Comparison of ENCODE assay signal across 1 cellular context in the genomic region with DNA sequence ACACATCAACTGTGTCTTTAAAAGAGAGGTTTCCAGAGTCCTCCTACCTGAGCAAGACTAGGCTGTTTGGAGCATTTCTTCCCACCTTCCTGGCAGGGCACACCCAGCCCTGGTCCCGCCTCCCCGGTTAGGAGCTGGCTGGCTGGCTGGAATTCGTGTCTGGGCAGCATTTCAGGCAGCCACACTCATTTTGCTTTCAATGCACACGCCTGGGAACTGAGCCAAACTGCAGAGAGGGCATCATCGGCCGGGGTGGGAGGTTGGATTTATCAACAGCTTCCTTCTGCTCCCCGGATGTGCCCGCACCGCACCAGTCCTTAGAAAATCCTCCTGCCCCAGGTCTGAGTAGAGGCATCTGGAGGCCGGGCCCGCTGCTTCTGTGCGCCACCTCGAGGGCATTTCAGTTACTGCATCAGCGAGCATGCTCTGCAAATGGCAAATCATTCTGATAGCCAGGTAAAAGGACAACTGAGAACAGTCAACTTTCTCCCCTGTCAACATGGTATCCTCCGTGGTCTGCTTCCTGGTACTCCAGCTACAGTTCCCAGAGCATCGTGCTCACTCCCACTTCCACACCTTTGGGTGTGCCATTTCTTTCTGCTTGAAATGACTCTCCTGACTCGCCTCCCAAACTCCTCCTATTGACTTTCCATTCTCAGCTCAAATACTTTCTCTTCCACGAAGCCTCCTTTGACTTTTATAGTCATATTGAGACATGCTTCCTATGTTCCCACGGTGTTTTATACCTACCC.
A peak's percentile ranks its signal among the peaks of the same experiment; 100 is the strongest.
TF ChIP-seq lines count a peak whose summit lies in the region.

No MANE protein-coding gene starts in this region.

TF ChIP-seq in K562, 482 proteins besides CTCF, POLR2A, EP300 and RAD21 (continued from another document and continues in another):
- TF ChIP-seq, protein P1, sequence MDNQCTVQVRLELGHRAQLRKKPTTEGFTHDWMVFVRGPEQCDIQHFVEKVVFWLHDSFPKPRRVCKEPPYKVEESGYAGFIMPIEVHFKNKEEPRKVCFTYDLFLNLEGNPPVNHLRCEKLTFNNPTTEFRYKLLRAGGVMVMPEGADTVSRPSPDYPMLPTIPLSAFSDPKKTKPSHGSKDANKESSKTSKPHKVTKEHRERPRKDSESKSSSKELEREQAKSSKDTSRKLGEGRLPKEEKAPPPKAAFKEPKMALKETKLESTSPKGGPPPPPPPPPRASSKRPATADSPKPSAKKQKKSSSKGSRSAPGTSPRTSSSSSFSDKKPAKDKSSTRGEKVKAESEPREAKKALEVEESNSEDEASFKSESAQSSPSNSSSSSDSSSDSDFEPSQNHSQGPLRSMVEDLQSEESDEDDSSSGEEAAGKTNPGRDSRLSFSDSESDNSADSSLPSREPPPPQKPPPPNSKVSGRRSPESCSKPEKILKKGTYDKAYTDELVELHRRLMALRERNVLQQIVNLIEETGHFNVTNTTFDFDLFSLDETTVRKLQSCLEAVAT (IDR thresholded peaks at IDR 0.05): 0 out of 4 replicates have a peak, but pooled peaks of 1 of the 2 experiments have one; percentile 15
- peak; percentile 96 for TF ChIP-seq SMC3 (conservative IDR thresholded peaks at IDR 0.05; ENCODE audit: insufficient read depth, low read depth, low read length)
- peak; percentile 57; the same call in 1 of the 2 replicates for TF ChIP-seq ETV5 (CRISPR knock-in tag; IDR thresholded peaks at IDR 0.05; ENCODE audit: low read depth)
- 0 out of 2 replicates have a peak, but pooled peaks have one; percentile 6 for TF ChIP-seq FOSL1 (tag; conservative IDR thresholded peaks at IDR 0.05)
- TF ChIP-seq YY1 (IDR thresholded peaks at IDR 0.05; ENCODE audit: borderline replicate concordance in 1 of 3, control insufficient read depth in 1 of 3, extremely low read depth in 1 of 3, insufficient read depth in 3 of 3, insufficient read length in 1 of 3, insufficient replicate concordance in 2 of 3, low read depth in 1 of 3, low read length in 2 of 3): peak in 1 of 3 experiments; percentile 58
- TF ChIP-seq CBFA2T3 (IDR thresholded peaks at IDR 0.05): peak; percentile 66
- TF ChIP-seq, protein P2, sequence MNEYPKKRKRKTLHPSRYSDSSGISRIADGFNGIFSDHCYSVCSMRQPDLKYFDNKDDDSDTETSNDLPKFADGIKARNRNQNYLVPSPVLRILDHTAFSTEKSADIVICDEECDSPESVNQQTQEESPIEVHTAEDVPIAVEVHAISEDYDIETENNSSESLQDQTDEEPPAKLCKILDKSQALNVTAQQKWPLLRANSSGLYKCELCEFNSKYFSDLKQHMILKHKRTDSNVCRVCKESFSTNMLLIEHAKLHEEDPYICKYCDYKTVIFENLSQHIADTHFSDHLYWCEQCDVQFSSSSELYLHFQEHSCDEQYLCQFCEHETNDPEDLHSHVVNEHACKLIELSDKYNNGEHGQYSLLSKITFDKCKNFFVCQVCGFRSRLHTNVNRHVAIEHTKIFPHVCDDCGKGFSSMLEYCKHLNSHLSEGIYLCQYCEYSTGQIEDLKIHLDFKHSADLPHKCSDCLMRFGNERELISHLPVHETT (CRISPR knock-in tag; conservative IDR thresholded peaks at IDR 0.05 in 1 of 2, IDR thresholded peaks at IDR 0.05 in 1 of 2): peak in 1 of 2 experiments; percentile 47; a peak in 1 of 4 replicates
- 0 out of 2 replicates have a peak, but pooled peaks have one; percentile 15 for TF ChIP-seq CBFA2T2 (conservative IDR thresholded peaks at IDR 0.05)
- peak; percentile 73 for TF ChIP-seq GABPA (tag; conservative IDR thresholded peaks at IDR 0.05; ENCODE audit: low read depth)
- TF ChIP-seq HDAC2 (IDR thresholded peaks at IDR 0.05): peak; percentile 6; the same call in 1 of the 2 replicates
- peak; percentile 48; the same call in 1 of the 2 replicates for TF ChIP-seq ZNF197 (CRISPR knock-in tag; IDR thresholded peaks at IDR 0.05; ENCODE audit: low read depth)
- TF ChIP-seq, protein P3, sequence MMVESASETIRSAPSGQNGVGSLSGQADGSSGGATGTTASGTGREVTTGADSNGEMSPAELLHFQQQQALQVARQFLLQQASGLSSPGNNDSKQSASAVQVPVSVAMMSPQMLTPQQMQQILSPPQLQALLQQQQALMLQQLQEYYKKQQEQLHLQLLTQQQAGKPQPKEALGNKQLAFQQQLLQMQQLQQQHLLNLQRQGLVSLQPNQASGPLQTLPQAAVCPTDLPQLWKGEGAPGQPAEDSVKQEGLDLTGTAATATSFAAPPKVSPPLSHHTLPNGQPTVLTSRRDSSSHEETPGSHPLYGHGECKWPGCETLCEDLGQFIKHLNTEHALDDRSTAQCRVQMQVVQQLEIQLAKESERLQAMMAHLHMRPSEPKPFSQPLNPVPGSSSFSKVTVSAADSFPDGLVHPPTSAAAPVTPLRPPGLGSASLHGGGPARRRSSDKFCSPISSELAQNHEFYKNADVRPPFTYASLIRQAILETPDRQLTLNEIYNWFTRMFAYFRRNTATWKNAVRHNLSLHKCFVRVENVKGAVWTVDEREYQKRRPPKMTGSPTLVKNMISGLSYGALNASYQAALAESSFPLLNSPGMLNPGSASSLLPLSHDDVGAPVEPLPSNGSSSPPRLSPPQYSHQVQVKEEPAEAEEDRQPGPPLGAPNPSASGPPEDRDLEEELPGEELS (CRISPR knock-in tag; IDR thresholded peaks at IDR 0.05; ENCODE audit: borderline replicate concordance): 0 out of 2 replicates have a peak, but pooled peaks have one; percentile 48
- TF ChIP-seq NEUROD1 (IDR thresholded peaks at IDR 0.05; ENCODE audit: borderline replicate concordance, low read depth, low read length, partially characterized antibody): peak; percentile 73
- TF ChIP-seq, protein P4, sequence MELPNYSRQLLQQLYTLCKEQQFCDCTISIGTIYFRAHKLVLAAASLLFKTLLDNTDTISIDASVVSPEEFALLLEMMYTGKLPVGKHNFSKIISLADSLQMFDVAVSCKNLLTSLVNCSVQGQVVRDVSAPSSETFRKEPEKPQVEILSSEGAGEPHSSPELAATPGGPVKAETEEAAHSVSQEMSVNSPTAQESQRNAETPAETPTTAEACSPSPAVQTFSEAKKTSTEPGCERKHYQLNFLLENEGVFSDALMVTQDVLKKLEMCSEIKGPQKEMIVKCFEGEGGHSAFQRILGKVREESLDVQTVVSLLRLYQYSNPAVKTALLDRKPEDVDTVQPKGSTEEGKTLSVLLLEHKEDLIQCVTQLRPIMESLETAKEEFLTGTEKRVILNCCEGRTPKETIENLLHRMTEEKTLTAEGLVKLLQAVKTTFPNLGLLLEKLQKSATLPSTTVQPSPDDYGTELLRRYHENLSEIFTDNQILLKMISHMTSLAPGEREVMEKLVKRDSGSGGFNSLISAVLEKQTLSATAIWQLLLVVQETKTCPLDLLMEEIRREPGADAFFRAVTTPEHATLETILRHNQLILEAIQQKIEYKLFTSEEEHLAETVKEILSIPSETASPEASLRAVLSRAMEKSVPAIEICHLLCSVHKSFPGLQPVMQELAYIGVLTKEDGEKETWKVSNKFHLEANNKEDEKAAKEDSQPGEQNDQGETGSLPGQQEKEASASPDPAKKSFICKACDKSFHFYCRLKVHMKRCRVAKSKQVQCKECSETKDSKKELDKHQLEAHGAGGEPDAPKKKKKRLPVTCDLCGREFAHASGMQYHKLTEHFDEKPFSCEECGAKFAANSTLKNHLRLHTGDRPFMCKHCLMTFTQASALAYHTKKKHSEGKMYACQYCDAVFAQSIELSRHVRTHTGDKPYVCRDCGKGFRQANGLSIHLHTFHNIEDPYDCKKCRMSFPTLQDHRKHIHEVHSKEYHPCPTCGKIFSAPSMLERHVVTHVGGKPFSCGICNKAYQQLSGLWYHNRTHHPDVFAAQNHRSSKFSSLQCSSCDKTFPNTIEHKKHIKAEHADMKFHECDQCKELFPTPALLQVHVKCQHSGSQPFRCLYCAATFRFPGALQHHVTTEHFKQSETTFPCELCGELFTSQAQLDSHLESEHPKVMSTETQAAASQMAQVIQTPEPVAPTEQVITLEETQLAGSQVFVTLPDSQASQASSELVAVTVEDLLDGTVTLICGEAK (IDR thresholded peaks at IDR 0.05): peak; percentile 51
- TF ChIP-seq, protein P4 (CRISPR knock-in tag; IDR thresholded peaks at IDR 0.05): no peak
- TF ChIP-seq SRF (CRISPR knock-in tag; IDR thresholded peaks at IDR 0.05): peak in 1 of 2 experiments; percentile 12; a peak in 1 of 4 replicates
- 0 out of 2 replicates have a peak, but pooled peaks have one; percentile 35 for TF ChIP-seq ZNF766 (CRISPR knock-in tag; conservative IDR thresholded peaks at IDR 0.05)
- TF ChIP-seq CREM (IDR thresholded peaks at IDR 0.05; ENCODE audit: low read depth): peak; percentile 60; the same call in 1 of the 2 replicates
- peak; percentile 37 for TF ChIP-seq DPF2 (IDR thresholded peaks at IDR 0.05)
- peak; percentile 46 for TF ChIP-seq L3MBTL2 (IDR thresholded peaks at IDR 0.05)
- 0 out of 2 replicates have a peak, but pooled peaks have one; percentile 18 for TF ChIP-seq DIDO1 (tag; IDR thresholded peaks at IDR 0.05; ENCODE audit: low read depth)
- peak in 1 of 2 experiments; percentile 70; a peak in 2 of 4 replicates for TF ChIP-seq RCOR1 (IDR thresholded peaks at IDR 0.05; ENCODE audit: borderline replicate concordance in 1 of 2, low read depth in 2 of 2, low read length in 2 of 2)
- peak; percentile 82 for TF ChIP-seq CTBP1 (IDR thresholded peaks at IDR 0.05; ENCODE audit: borderline replicate concordance)
- TF ChIP-seq, protein P5, sequence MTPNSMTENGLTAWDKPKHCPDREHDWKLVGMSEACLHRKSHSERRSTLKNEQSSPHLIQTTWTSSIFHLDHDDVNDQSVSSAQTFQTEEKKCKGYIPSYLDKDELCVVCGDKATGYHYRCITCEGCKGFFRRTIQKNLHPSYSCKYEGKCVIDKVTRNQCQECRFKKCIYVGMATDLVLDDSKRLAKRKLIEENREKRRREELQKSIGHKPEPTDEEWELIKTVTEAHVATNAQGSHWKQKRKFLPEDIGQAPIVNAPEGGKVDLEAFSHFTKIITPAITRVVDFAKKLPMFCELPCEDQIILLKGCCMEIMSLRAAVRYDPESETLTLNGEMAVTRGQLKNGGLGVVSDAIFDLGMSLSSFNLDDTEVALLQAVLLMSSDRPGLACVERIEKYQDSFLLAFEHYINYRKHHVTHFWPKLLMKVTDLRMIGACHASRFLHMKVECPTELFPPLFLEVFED (CRISPR knock-in tag; conservative IDR thresholded peaks at IDR 0.05): 0 out of 2 replicates have a peak, but pooled peaks have one; percentile 13
- TF ChIP-seq, protein P6, sequence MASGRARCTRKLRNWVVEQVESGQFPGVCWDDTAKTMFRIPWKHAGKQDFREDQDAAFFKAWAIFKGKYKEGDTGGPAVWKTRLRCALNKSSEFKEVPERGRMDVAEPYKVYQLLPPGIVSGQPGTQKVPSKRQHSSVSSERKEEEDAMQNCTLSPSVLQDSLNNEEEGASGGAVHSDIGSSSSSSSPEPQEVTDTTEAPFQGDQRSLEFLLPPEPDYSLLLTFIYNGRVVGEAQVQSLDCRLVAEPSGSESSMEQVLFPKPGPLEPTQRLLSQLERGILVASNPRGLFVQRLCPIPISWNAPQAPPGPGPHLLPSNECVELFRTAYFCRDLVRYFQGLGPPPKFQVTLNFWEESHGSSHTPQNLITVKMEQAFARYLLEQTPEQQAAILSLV (tag; IDR thresholded peaks at IDR 0.05): no peak
- TF ChIP-seq EGR1 (conservative IDR thresholded peaks at IDR 0.05): no peak
- TF ChIP-seq ARID1B (IDR thresholded peaks at IDR 0.05): peak; percentile 70; the same call in 1 of the 2 replicates
- no peak for TF ChIP-seq FUS (optimal IDR thresholded peaks at IDR 0.05; ENCODE audit: low read depth, low read length)
- peak; percentile 59; the same call in 1 of the 2 replicates for TF ChIP-seq TEAD4 (IDR thresholded peaks at IDR 0.05; ENCODE audit: low read length)
- no peak for TF ChIP-seq TEAD4 (CRISPR knock-in tag; IDR thresholded peaks at IDR 0.05; ENCODE audit: borderline replicate concordance)
- TF ChIP-seq FOXM1 (IDR thresholded peaks at IDR 0.05; ENCODE audit: low read depth): no peak
- no peak; the same call in 1 of the 2 replicates for TF ChIP-seq FOXM1 (CRISPR knock-in tag; IDR thresholded peaks at IDR 0.05; ENCODE audit: low read depth)
- TF ChIP-seq EHMT2 (IDR thresholded peaks at IDR 0.05): peak; percentile 61
